8 cellular contexts compared by ENCODE assay signal in the genomic region with DNA sequence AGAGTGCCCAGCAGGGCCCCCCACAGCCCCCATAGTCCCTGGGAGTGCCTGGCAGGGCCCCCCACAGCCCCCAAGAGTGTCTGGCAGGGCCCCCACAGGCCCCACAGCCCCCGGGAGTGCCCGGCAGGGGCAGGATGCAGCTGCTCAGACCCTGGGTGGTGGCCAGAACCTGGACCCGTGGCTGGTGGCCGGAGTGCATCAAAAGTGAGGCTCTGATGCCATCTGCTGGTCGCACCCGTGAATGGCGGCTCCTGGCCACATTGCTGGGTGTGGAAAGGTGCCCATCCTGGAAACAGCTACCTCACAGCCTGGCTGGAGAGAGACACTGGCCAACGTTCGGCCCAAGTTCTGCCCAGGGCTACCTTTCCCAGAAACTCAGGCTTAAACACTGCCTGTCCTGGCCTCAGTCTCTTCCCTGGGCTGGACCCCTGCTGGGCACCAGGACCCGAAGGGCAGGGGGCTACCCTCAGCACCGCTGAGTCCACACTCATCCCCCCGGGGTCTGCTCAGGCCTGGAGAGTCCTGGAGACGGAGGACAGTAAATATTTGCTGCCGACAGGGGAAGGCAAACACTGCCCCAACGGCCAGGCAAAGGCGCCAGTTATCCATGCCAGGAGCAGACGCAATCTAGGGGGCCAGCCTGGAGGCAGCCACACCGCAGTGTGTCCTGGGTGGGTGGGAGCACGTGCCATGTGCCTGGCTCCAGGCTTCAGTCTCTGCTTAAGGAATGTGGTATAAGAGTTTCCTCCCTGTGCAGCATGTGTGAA. TPM values are rescaled to one million over a fixed set of nuclear protein-coding genes. Genes with fewer than 3 reads are reported as not detected.
DNase-seq lines count a peak whose midpoint lies in the region; ATAC-seq, FAIRE-seq and TF ChIP-seq lines count a peak whose summit lies in the region.

No MANE protein-coding gene starts in this region.

- no peak overlapping the region for H3K4me3 ChIP-seq in bronchial epithelial cell (ENCODE audit: low read depth, low read length)

- DNase-seq in Daoy (ENCODE audit: low read depth) (peak; percentile 73), Kasumi-1 (lab: John Stamatoyannopoulos, UW) (peak; percentile 50 to 56), bronchial epithelial cell (ENCODE audit: low read depth) (peak; percentile 35), kidney glomerular epithelial cell (lab: John Stamatoyannopoulos, UW) (peak; percentile 26)
- DNase-seq in stimulated activated CD4-positive, alpha-beta T cell treated with anti-CD3 and anti-CD28 coated beads, TNF-alpha, amount 100 ng/mL, for 24 hours (ENCODE audit: low read depth in 3 of 3), result peak; percentile 23 to 50 (median 33)

- FAIRE-seq in bronchial epithelial cell (lab: Jason Lieb, UNC), result peak; percentile 36

- H3K36me3 ChIP-seq in bronchial epithelial cell (ENCODE audit: control insufficient read depth, insufficient read depth, low read length), result no peaks in the 10 kb centered on the region

- H3K27ac ChIP-seq in VCaP, result peak overlapping the region; percentile 67

- ATAC-seq in GM19467 (IDR thresholded peaks at IDR 0.05; ENCODE audit: unreplicated experiment) (no peak), GM21390 (IDR thresholded peaks at IDR 0.05; ENCODE audit: unreplicated experiment) (no peak)

- TF ChIP-seq CTCF in VCaP (conservative IDR thresholded peaks at IDR 0.05) (peak; percentile 86), bronchial epithelial cell (IDR thresholded peaks at IDR 0.05; ENCODE audit: insufficient read depth, low read length, severe bottlenecking) (peak; percentile 89)

- H3K27me3 ChIP-seq in bronchial epithelial cell (ENCODE audit: control insufficient read depth, insufficient read depth, low read length), result no peaks in the 10 kb centered on the region

RNA-seq across cellular contexts. Expression of gene INS, which starts 4.4 kb away (rescaled TPM):
- not detected in 2 replicates for total RNA-seq in Daoy (2014; rRNA removed; shearing (Covaris generic))
- total RNA-seq in bronchial epithelial cell, result not detected in 2 replicates

RNA-seq across cellular contexts. Expression of gene TH, which starts 15.0 kb away (rescaled TPM):
- not detected in 2 replicates for total RNA-seq in Daoy (2014; rRNA removed; shearing (Covaris generic))
- total RNA-seq in bronchial epithelial cell, result under 0.01 and 0.13 TPM in 2 replicates

RNA-seq across cellular contexts. Expression of gene IGF2, which starts 17.4 kb away (rescaled TPM):
- 0.29 and 0.45 TPM in 2 replicates for total RNA-seq in Daoy (2014; rRNA removed; shearing (Covaris generic))
- total RNA-seq in bronchial epithelial cell, result 1.0 and 6.6 TPM in 2 replicates
